1 cellular context compared by ENCODE assay signal in the genomic region with DNA sequence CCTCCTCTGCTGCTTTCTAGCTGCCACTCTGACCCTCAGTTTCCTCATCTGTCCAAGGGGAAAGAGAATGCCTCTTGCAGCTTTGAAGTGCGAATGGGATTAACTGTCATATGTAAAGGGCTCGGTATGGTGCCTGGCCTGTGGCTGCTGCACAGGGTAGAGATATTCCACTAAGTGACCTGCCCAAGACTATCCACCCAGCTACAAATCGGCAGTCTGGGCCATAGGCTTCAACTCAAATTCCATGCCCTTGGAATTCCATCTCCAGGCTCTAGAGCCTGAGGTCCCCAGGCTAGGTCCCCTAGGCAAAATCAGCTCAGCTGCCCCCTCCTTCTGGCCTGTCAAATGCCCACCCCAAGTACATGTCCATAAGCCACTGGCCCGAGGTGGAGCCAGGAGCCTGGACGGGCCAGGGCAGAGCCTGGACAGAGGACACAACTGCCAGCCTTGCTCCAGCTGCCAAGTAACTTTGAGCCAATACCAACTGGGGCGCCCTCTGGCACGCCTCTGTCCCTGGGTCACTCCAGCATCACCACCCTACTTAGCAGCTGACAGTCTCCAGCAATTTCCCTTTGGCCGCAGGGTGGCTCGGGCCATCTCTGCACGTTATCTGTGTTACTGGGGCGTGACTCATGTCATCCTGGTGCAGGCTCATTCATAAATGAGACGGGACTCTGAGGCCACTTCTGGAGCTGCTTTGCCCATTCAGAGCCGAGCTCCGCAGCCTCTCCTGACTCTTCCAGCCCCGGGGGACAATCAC.
TF ChIP-seq lines count a peak whose summit lies in the region.

No MANE protein-coding gene starts in this region.

TF ChIP-seq in SK-N-SH, 30 proteins besides CTCF, POLR2A, EP300 and RAD21 (continued from another document):
- TF ChIP-seq SIN3A (IDR thresholded peaks at IDR 0.05; ENCODE audit: borderline replicate concordance, low read depth, low read length) (no peak), GABPA (IDR thresholded peaks at IDR 0.05; ENCODE audit: low read depth) (no peak), POLR2AphosphoS5 (IDR thresholded peaks at IDR 0.05; ENCODE audit: low read depth, low read length) (no peak), YY1 (IDR thresholded peaks at IDR 0.05; ENCODE audit: low read depth) (no peak), USF2 (IDR thresholded peaks at IDR 0.05; ENCODE audit: borderline replicate concordance, low read depth, low read length) (no peak), CHD2 (IDR thresholded peaks at IDR 0.05; ENCODE audit: low read length, partially characterized antibody) (no peak), FOXM1 (IDR thresholded peaks at IDR 0.05; ENCODE audit: low read depth) (no peak), NRF1 (IDR thresholded peaks at IDR 0.05; ENCODE audit: low read depth, low read length) (no peak)
- TF ChIP-seq, protein P1, sequence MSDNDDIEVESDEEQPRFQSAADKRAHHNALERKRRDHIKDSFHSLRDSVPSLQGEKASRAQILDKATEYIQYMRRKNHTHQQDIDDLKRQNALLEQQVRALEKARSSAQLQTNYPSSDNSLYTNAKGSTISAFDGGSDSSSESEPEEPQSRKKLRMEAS (IDR thresholded peaks at IDR 0.05; ENCODE audit: low read depth): no peak
